Comparison of ENCODE assay signal across 8 cellular contexts in genomic region chr3:172315401-172316091, GRCh38.
DNase-seq lines count a peak whose midpoint lies in the region; ATAC-seq and TF ChIP-seq lines count a peak whose summit lies in the region.
"Had no signal": no experiment of that assay in that cellular context is flagged by ENCODE, and none has a peak within 500 bp of the region (broad histone marks: within the 10 kb centered on the region; RNA-seq: fewer than 3 reads in every experiment).

No MANE protein-coding gene starts in this region.

- H3K9me3 ChIP-seq in stomach: no peaks in the 10 kb centered on the region

- no peak for TF ChIP-seq EP300 in stomach (IDR thresholded peaks at IDR 0.05)

- H3K27me3 ChIP-seq in foreskin keratinocyte (no peaks in the 10 kb centered on the region), stomach (no peaks in the 10 kb centered on the region)

- peak; percentile 60 for DNase-seq in HT-29 (ENCODE audit: low spot score)
- peak; percentile 44 for DNase-seq in T-helper 2 cell treated with Interferon-gamma antibody and Interleukin-4, amounts not matched to agents 5 μg/mL and 100 μg/mL, for 36 hours (ENCODE audit: low spot score)
- DNase-seq in foreskin keratinocyte: peak; percentile 21 to 52
- DNase-seq in stomach: no peak
- no peak for DNase-seq in retina
- no peak for DNase-seq in SKM-1 (lab: John Stamatoyannopoulos, UW; ENCODE audit: unreplicated experiment)
- DNase-seq: activated CD4-positive, alpha-beta T cell treated with anti-CD3 and anti-CD28 coated beads, Interleukin-2, amount 50 U/mL, for 4 hours had no signal

- peak overlapping the region; percentile 14 for H3K27ac ChIP-seq in foreskin keratinocyte
- H3K27ac ChIP-seq in stomach: peak overlapping the region; percentile 50 to 82 (median 74)

- H3K27me3 Mint-ChIP-seq in T-helper 2 cell treated with Interferon-gamma antibody and Interleukin-4, amounts not matched to agents 5 μg/mL and 100 μg/mL, for 36 hours (ENCODE audit: low read depth): no peaks in the 10 kb centered on the region

- peaks cover 21% of the 10 kb centered on the region for H3K4me1 ChIP-seq in foreskin keratinocyte
- H3K4me1 ChIP-seq in stomach: peaks cover 30 to 70% (median 53%) of the 10 kb centered on the region in 4 donors

- TF ChIP-seq POLR2A in stomach (IDR thresholded peaks at IDR 0.05): no peak

- peaks cover 4% of the 10 kb centered on the region for H3K36me3 Mint-ChIP-seq in T-helper 2 cell treated with Interferon-gamma antibody and Interleukin-4, amounts not matched to agents 5 μg/mL and 100 μg/mL, for 36 hours (ENCODE audit: low read depth)

- TF ChIP-seq CTCF in foreskin keratinocyte (conservative IDR thresholded peaks at IDR 0.05) (no peak), stomach (IDR thresholded peaks at IDR 0.05) (no peak)

- ATAC-seq in foreskin keratinocyte (peak; percentile 22), HG02852 (IDR thresholded peaks at IDR 0.05; ENCODE audit: unreplicated experiment) (no peak)

- H3K4me3 ChIP-seq in stomach: no peak overlapping the region

- peaks cover 5% of the 10 kb centered on the region for H3K4me1 Mint-ChIP-seq in T-helper 2 cell treated with Interferon-gamma antibody and Interleukin-4, amounts not matched to agents 5 μg/mL and 100 μg/mL, for 36 hours (ENCODE audit: low read depth)

- WGBS in stomach, 5 donors: 61 to 78% (median 71%) methylated on average over 11 of the region's 11 CpGs

- no peak overlapping the region for H3K4me3 Mint-ChIP-seq in T-helper 2 cell treated with Interferon-gamma antibody and Interleukin-4, amounts not matched to agents 5 μg/mL and 100 μg/mL, for 36 hours

- intact Hi-C loops in stomach (cut with DNase I; ENCODE audit: low total_unique reads): no loop called here

- H3K9me3 Mint-ChIP-seq in T-helper 2 cell treated with Interferon-gamma antibody and Interleukin-4, amounts not matched to agents 5 μg/mL and 100 μg/mL, for 36 hours: no peaks in the 10 kb centered on the region

- H3K27ac Mint-ChIP-seq in T-helper 2 cell treated with Interferon-gamma antibody and Interleukin-4, amounts not matched to agents 5 μg/mL and 100 μg/mL, for 36 hours: no peak overlapping the region

- peaks cover 12 to 59% (median 52%) of the 10 kb centered on the region in 4 donors for H3K36me3 ChIP-seq in stomach

Comparison
In these comparisons a context has a peak if more than half of its experiments do, and no peak if none do; other contexts are left out.
1. DNase-seq: peak in HT-29 (single experiment), T-helper 2 cell treated with Interferon-gamma antibody and Interleukin-4, amounts not matched to agents 5 μg/mL and 100 μg/mL, for 36 hours (single experiment) and foreskin keratinocyte (2 of 2); none in stomach (single experiment), retina (single experiment) and SKM-1 (single experiment).